In the genomic region with DNA sequence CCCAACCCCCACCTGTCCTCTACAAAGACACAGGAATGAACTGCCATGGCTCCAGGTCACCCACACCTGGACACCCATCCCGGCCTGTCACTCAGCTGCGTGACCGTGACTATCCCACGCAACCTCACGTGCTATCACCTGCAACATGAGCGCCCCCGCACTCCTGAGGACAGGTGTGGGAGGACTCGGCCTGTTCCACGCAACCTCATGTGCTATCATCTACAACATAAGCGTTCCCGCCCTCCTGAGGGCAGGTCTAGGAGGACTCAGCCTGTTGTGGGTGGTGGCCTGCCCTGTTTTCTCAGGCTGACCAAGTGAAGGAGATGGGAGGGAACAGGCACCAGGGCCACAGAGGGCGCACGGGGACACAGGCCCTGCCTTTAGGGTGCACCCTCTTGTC, we compare ENCODE assay signal across 23 cellular contexts. TPM values are rescaled to one million over a fixed set of nuclear protein-coding genes. Genes with fewer than 3 reads are reported as not detected.
"Had no signal": no experiment of that assay in that cellular context is flagged by ENCODE, and none has a peak within 500 bp of the region (broad histone marks: within the 10 kb centered on the region; RNA-seq: fewer than 3 reads in every experiment).

No MANE protein-coding gene starts in this region.

- H3K27me3 Mint-ChIP-seq: type B pancreatic cell had no signal

- H3K9me3 Mint-ChIP-seq: immature natural killer cell, nephron, type B pancreatic cell had no signal

- ATAC-seq: left colon; mucosa of descending colon; psoas muscle; sciatic nerve; stimulated activated naive CD8-positive, alpha-beta T cell treated with anti-CD3 and anti-CD28 coated beads, Interleukin-15, Interleukin-2, amounts not matched to agents 100 U/mL and 50 U/mL, for 24 hours had no signal

- H3K9me3 ChIP-seq: ascending aorta, esophagus muscularis mucosa, mucosa of descending colon, psoas muscle, spleen, suprapubic skin had no signal

- H3K4me3 ChIP-seq: ascending aorta, dorsolateral prefrontal cortex, esophagus muscularis mucosa, mucosa of descending colon, psoas muscle, suprapubic skin had no signal

- H3K36me3 Mint-ChIP-seq: immature natural killer cell, type B pancreatic cell had no signal

- H3K27ac ChIP-seq: ascending aorta, esophagus muscularis mucosa, psoas muscle, suprapubic skin had no signal

- H3K27ac Mint-ChIP-seq: nephron, type B pancreatic cell had no signal

- DNase-seq: activated CD4-positive, alpha-beta T cell treated with anti-CD3 and anti-CD28 coated beads, Interleukin-2, amount 50 U/mL, for 4 hours; activated CD4-positive, CD25-positive, alpha-beta regulatory T cell treated with anti-CD3 and anti-CD28 coated beads, Interleukin-2, amount 50 U/mL, for 72 hours; activated gamma-delta T cell treated with Interleukin-2 at 50 U/mL for 16 hours; activated T-cell treated with anti-CD3 and anti-CD28 coated beads, Interleukin-2, amount 50 U/mL, for 1 hour; dorsolateral prefrontal cortex; glutamatergic neuron; immature natural killer cell; left colon; mucosa of descending colon; psoas muscle; spleen; stimulated activated CD4-positive, alpha-beta T cell treated with anti-CD3 and anti-CD28 coated beads, Interleukin-1b, Interleukin-23, amount 100 ng/mL, for 48 hours; stimulated activated naive CD8-positive, alpha-beta T cell treated with anti-CD3 and anti-CD28 coated beads, Interleukin-15, Interleukin-2, amounts not matched to agents 100 U/mL and 50 U/mL, for 24 hours had no signal

- H3K4me3 Mint-ChIP-seq: nephron, type B pancreatic cell had no signal

RNA-seq across cellular contexts. Expression of a gene that starts 36.6 kb away (rescaled TPM):
- total RNA-seq: ascending aorta; esophagus muscularis mucosa; fibroblast of villous mesenchyme; left colon; lung microvascular endothelial cell; mucosa of descending colon; osteoblast; psoas muscle; sciatic nerve; spleen; T-helper 2 cell treated with Interferon-gamma antibody and Interleukin-4, amounts not matched to agents 100 ng/mL and 5 ng/mL, for 36 hours had no signal
